16 cellular contexts compared by ENCODE assay signal in the genomic region with DNA sequence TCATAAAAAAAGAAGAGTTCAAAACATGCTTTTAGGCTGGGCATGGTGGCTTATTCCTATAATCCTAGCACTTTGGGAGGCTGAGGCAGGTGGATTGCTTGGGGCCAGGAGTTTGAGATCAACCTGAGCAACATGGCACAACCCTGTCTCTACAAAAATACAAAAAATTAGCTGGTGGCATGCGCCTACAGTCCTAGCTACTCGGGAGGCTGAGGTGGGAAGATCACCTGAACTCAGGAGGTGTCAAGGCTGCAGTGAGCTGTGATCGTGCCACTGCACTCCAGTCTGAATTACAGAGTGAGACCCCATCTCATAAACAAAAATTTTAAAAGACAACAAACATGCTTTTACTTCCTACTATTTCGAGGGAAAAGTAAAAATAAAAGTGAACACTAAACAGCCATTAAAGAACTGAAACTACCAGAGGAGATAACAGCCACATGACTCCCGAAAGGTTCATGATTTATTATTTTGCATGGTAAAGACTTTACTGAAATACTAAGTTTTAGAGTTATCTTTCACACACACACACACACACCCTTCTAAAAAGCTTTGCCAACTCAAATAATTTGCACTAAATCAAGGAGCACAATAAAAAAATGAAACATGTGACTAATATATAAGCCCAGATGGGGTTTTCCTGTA.
"Had no signal": no experiment of that assay in that cellular context is flagged by ENCODE, and none has a peak within 500 bp of the region (broad histone marks: within the 10 kb centered on the region; RNA-seq: fewer than 3 reads in every experiment).

No MANE protein-coding gene starts in this region.

- H3K4me1 ChIP-seq: body of pancreas, suprapubic skin, upper lobe of left lung had no signal

- ATAC-seq: activated naive CD4-positive, alpha-beta T cell treated with anti-CD3 and anti-CD28 coated beads, Interleukin-2, amount 50 U/mL, for 72 hours; body of pancreas; left ventricle myocardium superior; stimulated activated naive CD8-positive, alpha-beta T cell treated with anti-CD3 and anti-CD28 coated beads, Interleukin-15, Interleukin-2, amounts not matched to agents 100 U/mL and 50 U/mL, for 24 hours had no signal

- H3K27ac Mint-ChIP-seq: activated CD4-positive, alpha-beta T cell treated with anti-CD3 and anti-CD28 coated beads, Interleukin-2, amount 10 ng/mL, durations not matched to agents 7 days and 5 days; activated naive CD4-positive, alpha-beta T cell treated with anti-CD3 and anti-CD28 coated beads, Interleukin-2, amount 50 U/mL, for 72 hours had no signal

- H3K9me3 Mint-ChIP-seq: activated CD4-positive, alpha-beta T cell treated with anti-CD3 and anti-CD28 coated beads, Interleukin-2, amount 10 ng/mL, durations not matched to agents 7 days and 5 days; activated naive CD4-positive, alpha-beta T cell treated with anti-CD3 and anti-CD28 coated beads, Interleukin-2, amount 50 U/mL, for 72 hours; central memory CD8-positive, alpha-beta T cell; neural crest cell had no signal

- H3K9me3 ChIP-seq: body of pancreas, ovary, suprapubic skin, upper lobe of left lung had no signal

- H3K27ac ChIP-seq: body of pancreas, hepatocyte, ovary, suprapubic skin, upper lobe of left lung, WERI-Rb-1 had no signal

- H3K4me3 ChIP-seq: body of pancreas, hepatocyte, ovary, suprapubic skin, upper lobe of left lung had no signal

- H3K27me3 ChIP-seq: body of pancreas, hepatocyte, ovary, suprapubic skin, upper lobe of left lung had no signal

- H3K4me3 Mint-ChIP-seq: activated CD4-positive, alpha-beta T cell treated with anti-CD3 and anti-CD28 coated beads, Interleukin-2, amount 10 ng/mL, durations not matched to agents 7 days and 5 days; central memory CD8-positive, alpha-beta T cell; neural crest cell had no signal

- H3K4me1 Mint-ChIP-seq: activated CD4-positive, alpha-beta T cell treated with anti-CD3 and anti-CD28 coated beads, Interleukin-2, amount 10 ng/mL, durations not matched to agents 7 days and 5 days; central memory CD8-positive, alpha-beta T cell had no signal

- H3K36me3 ChIP-seq: ovary had no signal

- H3K27me3 Mint-ChIP-seq: activated CD4-positive, alpha-beta T cell treated with anti-CD3 and anti-CD28 coated beads, Interleukin-2, amount 10 ng/mL, durations not matched to agents 7 days and 5 days; central memory CD8-positive, alpha-beta T cell had no signal

- DNase-seq: activated CD4-positive, alpha-beta T cell treated with anti-CD3 and anti-CD28 coated beads, Interleukin-2, amount 10 ng/mL, durations not matched to agents 7 days and 5 days; amniotic stem cell; body of pancreas; kidney; left ventricle myocardium superior; mesendoderm; ovary; stimulated activated CD4-positive, alpha-beta T cell treated with anti-CD3 and anti-CD28 coated beads, Interleukin-12 subunit alpha, Interleukin-12 subunit beta, amount 100 ng/mL, for 4 hours; stimulated activated naive CD8-positive, alpha-beta T cell treated with anti-CD3 and anti-CD28 coated beads, Interleukin-15, Interleukin-2, amounts not matched to agents 100 U/mL and 50 U/mL, for 24 hours; upper lobe of left lung; WERI-Rb-1 had no signal
